ENCODE assay signal across 8 cellular contexts in genomic region chr1:98749152-98749756, GRCh38.
DNase-seq lines count a peak whose midpoint lies in the region; ATAC-seq and TF ChIP-seq lines count a peak whose summit lies in the region.

No MANE protein-coding gene starts in this region.

- in situ Hi-C loops in brain microvascular endothelial cell (cut with HindIII; ENCODE audit: low pct_ligation_motif_present, low sequenced_read_pairs) = no loop called here

- H3K36me3 ChIP-seq in brain microvascular endothelial cell (replicated peaks) = no peaks in the 10 kb centered on the region
- H3K36me3 ChIP-seq in tibial artery = no peaks in the 10 kb centered on the region

- H3K27ac ChIP-seq in brain microvascular endothelial cell (no peak overlapping the region), tibial artery (no peak overlapping the region)

- no peaks in the 10 kb centered on the region for H3K4me1 Mint-ChIP-seq in natural killer cell treated with Interleukin-12 subunit alpha and Interleukin-12 subunit beta and Interleukin-15 and Interleukin-18, amount 100 ng/mL, for 72 hours (ENCODE audit: low read depth in 2 of 2)

- intact Hi-C loops in tibial artery (cut with DNase I; ENCODE audit: low total_unique reads) = no loop called here

- no peaks in the 10 kb centered on the region for H3K9me3 ChIP-seq in tibial artery

- no peak for ATAC-seq in natural killer cell treated with Interleukin-12 subunit alpha and Interleukin-12 subunit beta and Interleukin-15 and Interleukin-18, amount 100 ng/mL, for 72 hours

- no peaks in the 10 kb centered on the region for H3K27me3 Mint-ChIP-seq in natural killer cell treated with Interleukin-12 subunit alpha and Interleukin-12 subunit beta and Interleukin-15 and Interleukin-18, amount 100 ng/mL, for 72 hours

- no peaks in the 10 kb centered on the region for H3K9me3 Mint-ChIP-seq in natural killer cell treated with Interleukin-12 subunit alpha and Interleukin-12 subunit beta and Interleukin-15 and Interleukin-18, amount 100 ng/mL, for 72 hours

- no peaks in the 10 kb centered on the region for H3K4me1 ChIP-seq in tibial artery

- no peaks in the 10 kb centered on the region for H3K27me3 ChIP-seq in brain microvascular endothelial cell (replicated peaks)
- H3K27me3 ChIP-seq in tibial artery = no peaks in the 10 kb centered on the region

- H3K4me3 ChIP-seq in brain microvascular endothelial cell (ENCODE audit: low read depth, low read length) (no peak overlapping the region), tibial artery (no peak overlapping the region)

- no peak overlapping the region for H3K4me3 Mint-ChIP-seq in natural killer cell treated with Interleukin-12 subunit alpha and Interleukin-12 subunit beta and Interleukin-15 and Interleukin-18, amount 100 ng/mL, for 72 hours

- H3K27ac Mint-ChIP-seq in natural killer cell treated with Interleukin-12 subunit alpha and Interleukin-12 subunit beta and Interleukin-15 and Interleukin-18, amount 100 ng/mL, for 72 hours = no peak overlapping the region

- no peaks in the 10 kb centered on the region for H3K36me3 Mint-ChIP-seq in natural killer cell treated with Interleukin-12 subunit alpha and Interleukin-12 subunit beta and Interleukin-15 and Interleukin-18, amount 100 ng/mL, for 72 hours

- TF ChIP-seq CTCF in brain microvascular endothelial cell (IDR thresholded peaks at IDR 0.05; ENCODE audit: low read depth, low read length, missing control alignments) (peak; percentile 34), tibial artery (IDR thresholded peaks at IDR 0.05) (no peak)

- peak; percentile 35 for DNase-seq in NCI-H510A treated with DMSO at 0.1 percent for 48 hours (lab: John Stamatoyannopoulos, UW)
- no peak for DNase-seq in NCI-H510A (lab: John Stamatoyannopoulos, UW)
- peak; percentile 26 for DNase-seq in LHCN-M2 (ENCODE audit: low read depth)
- DNase-seq in brain microvascular endothelial cell = no peak
- peak; percentile 59 for DNase-seq in pons (ENCODE audit: low spot score)
- no peak for DNase-seq in activated T-cell treated with anti-CD3 and anti-CD28 coated beads, Interleukin-2, amount 50 U/mL, for 1 hour
- no peak for DNase-seq in tibial artery
- no peak for DNase-seq in natural killer cell treated with Interleukin-12 subunit alpha and Interleukin-12 subunit beta and Interleukin-15 and Interleukin-18, amount 100 ng/mL, for 72 hours (ENCODE audit: low spot score)

Comparison
In these comparisons a context has a peak if more than half of its experiments do, and no peak if none do; other contexts are left out.
1. DNase-seq: peak in NCI-H510A treated with DMSO at 0.1 percent for 48 hours (single experiment), LHCN-M2 (single experiment) and pons (single experiment); none in NCI-H510A (single experiment), brain microvascular endothelial cell (single experiment), activated T-cell treated with anti-CD3 and anti-CD28 coated beads, Interleukin-2, amount 50 U/mL, for 1 hour (single experiment), tibial artery (0 of 2) and natural killer cell treated with Interleukin-12 subunit alpha and Interleukin-12 subunit beta and Interleukin-15 and Interleukin-18, amount 100 ng/mL, for 72 hours (single experiment).